Comparison of ENCODE assay signal across 18 cellular contexts in the genomic region with DNA sequence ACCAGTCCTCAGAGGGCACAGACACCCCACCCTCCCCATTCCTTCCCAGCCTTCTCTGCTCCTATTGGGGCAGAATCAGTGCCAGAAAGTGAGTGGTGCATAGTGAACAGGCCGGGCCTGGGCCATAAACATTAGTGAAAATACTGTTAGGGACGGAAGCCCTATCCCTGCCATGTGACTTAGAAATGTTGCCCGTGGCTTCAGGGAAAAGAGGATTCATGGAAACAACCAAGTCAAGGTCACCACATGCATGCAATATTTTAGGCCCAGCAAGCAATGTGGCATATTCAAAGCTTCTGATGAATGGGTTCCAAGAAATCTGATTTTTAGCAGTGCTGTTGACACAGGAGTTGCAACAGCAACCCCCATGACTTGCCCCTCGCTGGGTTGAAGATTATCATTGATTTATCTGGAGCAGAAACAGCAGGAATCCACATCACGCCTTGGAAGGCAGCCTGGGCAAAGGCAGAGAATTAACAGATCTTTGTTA. TPM values are rescaled to one million over a fixed set of nuclear protein-coding genes. Genes with fewer than 3 reads are reported as not detected.
DNase-seq lines count a peak whose midpoint lies in the region; ATAC-seq and TF ChIP-seq lines count a peak whose summit lies in the region.
"Had no signal": no experiment of that assay in that cellular context is flagged by ENCODE, and none has a peak within 500 bp of the region (broad histone marks: within the 10 kb centered on the region; RNA-seq: fewer than 3 reads in every experiment).

No MANE protein-coding gene starts in this region.

- in situ Hi-C loops in transverse colon (cut with MboI; ENCODE audit: low pct_ligation_motif_present in 1 of 4, low pct_unique_long_range_greater_than_20kb in 1 of 4, low sequenced_read_pairs in 3 of 4) = no loop called here

- no peak for ATAC-seq in heart left ventricle
- no peak for ATAC-seq in Right ventricle myocardium superior (ENCODE audit: poor library complexity)
- ATAC-seq in T-helper 17 cell = no peak
- no peak for ATAC-seq in memory B cell (ENCODE audit: low read depth)
- ATAC-seq in GM18520 (IDR thresholded peaks at IDR 0.05; ENCODE audit: unreplicated experiment) = no peak
- ATAC-seq: left lung; SK-N-SH treated with all-trans-retinoic acid at 6 μM for 48 hours; stimulated activated naive CD8-positive, alpha-beta T cell treated with anti-CD3 and anti-CD28 coated beads, Interleukin-15, Interleukin-2, amounts not matched to agents 100 U/mL and 50 U/mL, for 24 hours had no signal

- H3K4me3 Mint-ChIP-seq in T-helper 17 cell (no peak overlapping the region), memory B cell (no peak overlapping the region)
- H3K4me3 Mint-ChIP-seq: B cell; dendritic cell treated with granulocyte-macrophage colony-stimulating factor and Interleukin-4, amounts not matched to agents 40 ng/mL and 50 ng/mL, for 4 days; T-helper 2 cell treated with Interferon-gamma antibody and Interleukin-4, amounts not matched to agents 5 μg/mL and 100 μg/mL, for 36 hours had no signal

- H3K27me3 ChIP-seq in heart left ventricle (no peaks in the 10 kb centered on the region), transverse colon (no peaks in the 10 kb centered on the region)
- H3K27me3 ChIP-seq: left lung, spleen had no signal

- intact Hi-C loops in heart left ventricle (cut with DNase I) = loop anchor here in 1 of 10 donors (2.0 kb wide), 1 partner anchor 15 kb away; no protein-coding TSS in a partner anchor
- intact Hi-C loops in Right ventricle myocardium superior (cut with DNase I) = no loop called here
- intact Hi-C loops in transverse colon (cut with DNase I; ENCODE audit: low total_unique reads) = no loop called here

- H3K36me3 ChIP-seq in heart left ventricle (no peaks in the 10 kb centered on the region), transverse colon (no peaks in the 10 kb centered on the region)
- H3K36me3 ChIP-seq: left lung, spleen had no signal

- H3K4me1 Mint-ChIP-seq in T-helper 17 cell (peaks cover 21% of the 10 kb centered on the region), memory B cell (peaks cover 24% of the 10 kb centered on the region)

- H3K4me3 ChIP-seq in heart left ventricle (no peak overlapping the region), transverse colon (no peak overlapping the region)
- H3K4me3 ChIP-seq: left lung, spleen had no signal

- H3K9me3 ChIP-seq in heart left ventricle = no peaks in the 10 kb centered on the region
- H3K9me3 ChIP-seq in T-helper 17 cell (ENCODE audit: control insufficient read depth, low read length, poor library complexity, severe bottlenecking) = no peaks in the 10 kb centered on the region
- no peaks in the 10 kb centered on the region for H3K9me3 ChIP-seq in transverse colon
- H3K9me3 ChIP-seq: left lung had no signal

- H3K36me3 Mint-ChIP-seq in T-helper 17 cell (ENCODE audit: low read depth) (no peaks in the 10 kb centered on the region), memory B cell (no peaks in the 10 kb centered on the region)

- H3K27me3 Mint-ChIP-seq in T-helper 17 cell (no peaks in the 10 kb centered on the region), memory B cell (no peaks in the 10 kb centered on the region)
- H3K27me3 Mint-ChIP-seq: B cell; dendritic cell treated with granulocyte-macrophage colony-stimulating factor and Interleukin-4, amounts not matched to agents 40 ng/mL and 50 ng/mL, for 4 days had no signal

- H3K4me1 ChIP-seq in heart left ventricle (peaks cover 0 to 55% (median 14%) of the 10 kb centered on the region in 12 donors), transverse colon (peaks cover 16 to 42% (median 19%) of the 10 kb centered on the region in 4 donors)
- H3K4me1 ChIP-seq: left lung had no signal

- no peak for TF ChIP-seq CTCF in heart left ventricle (IDR thresholded peaks at IDR 0.05)
- no peak for TF ChIP-seq CTCF in transverse colon (IDR thresholded peaks at IDR 0.05)

- H3K27ac ChIP-seq in heart left ventricle = peak overlapping the region in 8 of 12 donors; percentile 18 to 94 (median 69)
- peak overlapping the region; percentile 54 to 70 (median 66) for H3K27ac ChIP-seq in transverse colon
- H3K27ac ChIP-seq: left lung, spleen had no signal

- WGBS in heart left ventricle, 4 donors = 43 to 59% (median 46%) methylated on average over 5 of the region's 5 CpGs
- WGBS in transverse colon (ENCODE audit: low coverage in 1 of 2), 2 donors = 61 to 64% methylated on average over 3 to 5 of the region's 5 CpGs

- peak; percentile 17 for TF ChIP-seq EP300 in transverse colon (IDR thresholded peaks at IDR 0.05; ENCODE audit: low read depth)

- peak overlapping the region; percentile 66 for H3K27ac Mint-ChIP-seq in T-helper 17 cell
- H3K27ac Mint-ChIP-seq in memory B cell = peak overlapping the region; percentile 97
- H3K27ac Mint-ChIP-seq: B cell; dendritic cell treated with granulocyte-macrophage colony-stimulating factor and Interleukin-4, amounts not matched to agents 40 ng/mL and 50 ng/mL, for 4 days; T-helper 2 cell treated with Interferon-gamma antibody and Interleukin-4, amounts not matched to agents 5 μg/mL and 100 μg/mL, for 36 hours had no signal

- DNase-seq in heart left ventricle (no peak), Right ventricle myocardium superior (no peak), T-helper 17 cell (no peak), memory B cell (ENCODE audit: low spot score in 2 of 2) (no peak), transverse colon (no peak), dedifferentiated amniotic fluid mesenchymal stem cell (ENCODE audit: extremely low spot score) (no peak), glomerular visceral epithelial cell (ENCODE audit: extremely low spot score) (no peak)
- DNase-seq: activated CD4-positive, alpha-beta T cell treated with anti-CD3 and anti-CD28 coated beads, Interleukin-2, amount 50 U/mL, for 48 hours; activated effector memory CD4-positive, alpha-beta T cell treated with Interleukin-2 at 50 U/mL for 16 hours; left lung; spleen; stimulated activated CD4-positive, alpha-beta T cell treated with anti-CD3 and anti-CD28 coated beads, Interleukin-4, amount 100 ng/mL, for 24 hours; stimulated activated naive CD8-positive, alpha-beta T cell treated with anti-CD3 and anti-CD28 coated beads, Interleukin-15, Interleukin-2, amounts not matched to agents 100 U/mL and 50 U/mL, for 24 hours had no signal

- no peak for TF ChIP-seq POLR2A in heart left ventricle (IDR thresholded peaks at IDR 0.05)
- no peak for TF ChIP-seq POLR2A in transverse colon (IDR thresholded peaks at IDR 0.05)

- H3K9me3 Mint-ChIP-seq in memory B cell = no peaks in the 10 kb centered on the region
- H3K9me3 Mint-ChIP-seq: dendritic cell treated with granulocyte-macrophage colony-stimulating factor and Interleukin-4, amounts not matched to agents 40 ng/mL and 50 ng/mL, for 4 days; T-helper 2 cell treated with Interferon-gamma antibody and Interleukin-4, amounts not matched to agents 5 μg/mL and 100 μg/mL, for 36 hours had no signal

RNA-seq across cellular contexts. Expression of gene CCNL1, which starts 52.3 kb away (rescaled TPM):
- total RNA-seq in heart left ventricle (10 to 100 TPM; 15.5 to 66.7 (median 26.8) TPM), Right ventricle myocardium superior (20.2 TPM), T-helper 17 cell (1,000 to 10,000 TPM; 1,190 to 1,257 TPM), transverse colon (100 to 1,000 TPM; 288 to 422 (median 308) TPM)
- 10 to 100 TPM; 19.4 to 25.3 TPM for polyA plus RNA-seq in heart left ventricle

Comparison
In these comparisons a context has a peak if more than half of its experiments do, and no peak if none do; other contexts are left out.
1. RNA of gene CCNL1, which starts 52.3 kb away (total RNA-seq): 1,190 to 1,257 TPM in T-helper 17 cell and 288 to 422 TPM in transverse colon; 15.5 to 66.7 TPM in heart left ventricle and 20.2 TPM in Right ventricle myocardium superior (single experiment); every median in the first group is over 4 times any median in the second.